In genomic region chr12:27276275-27276674, GRCh38 we compare ENCODE assay signal across 18 cellular contexts. TPM values are rescaled to one million over a fixed set of nuclear protein-coding genes. Genes with fewer than 3 reads are reported as not detected.
A peak's percentile ranks its signal among the peaks of the same experiment; 100 is the strongest.
DNase-seq lines count a peak whose midpoint lies in the region; ATAC-seq, FAIRE-seq and TF ChIP-seq lines count a peak whose summit lies in the region.
"Had no signal": no experiment of that assay in that cellular context is flagged by ENCODE, and none has a peak within 500 bp of the region (broad histone marks: within the 10 kb centered on the region; RNA-seq: fewer than 3 reads in every experiment).

No MANE protein-coding gene starts in this region.

- H3K14ac ChIP-seq in H1 (ENCODE audit: insufficient read length), result no peak overlapping the region

- H3K27ac Mint-ChIP-seq in activated naive CD4-positive, alpha-beta T cell treated with anti-CD3 and anti-CD28 coated beads, Interleukin-2, amount 50 U/mL, for 24 hours, result peak overlapping the region; percentile 59
- no peak overlapping the region for H3K27ac Mint-ChIP-seq in CD14-positive monocyte

- H3K36me3 Mint-ChIP-seq in activated naive CD4-positive, alpha-beta T cell treated with anti-CD3 and anti-CD28 coated beads, Interleukin-2, amount 50 U/mL, for 24 hours, result peaks cover 4% of the 10 kb centered on the region
- peaks cover 12 to 25% of the 10 kb centered on the region in 2 donors for H3K36me3 Mint-ChIP-seq in CD14-positive monocyte

- H3K23ac ChIP-seq in H1 (ENCODE audit: insufficient read length), result no peak overlapping the region

- POLR2A ChIA-PET in H1 (lab: Charles Lee; ENCODE audit: partially characterized antibody), result interaction anchor here (0.6 to 1.4 kb wide), 2 partner anchors 27 to 263 kb away, joined by 3 read pairs; no protein-coding TSS in a partner anchor

- no peak overlapping the region for H2BK12ac ChIP-seq in H1 (ENCODE audit: low read depth, low read length)

- H3K36me3 ChIP-seq in H1 (ENCODE audit: control insufficient read depth in 2 of 4, insufficient read depth in 4 of 4, low read length in 3 of 4), result no peaks in the 10 kb centered on the region
- no peaks in the 10 kb centered on the region for H3K36me3 ChIP-seq in tibial artery

- H3K4ac ChIP-seq in H1 (replicated peaks; ENCODE audit: insufficient read length, low read depth, low read length), result no peak overlapping the region

- intact Hi-C loops in tibial artery (cut with DNase I; ENCODE audit: low total_unique reads), result no loop called here
- intact Hi-C loops in CD14-positive monocyte (cut with micrococcal nuclease), result no loop called here

- no peaks in the 10 kb centered on the region for H4K20me1 ChIP-seq in H1 (replicated peaks in 1 of 2; ENCODE audit: control insufficient read depth in 1 of 2, insufficient read depth in 2 of 2, low read length in 2 of 2)

- no peaks in the 10 kb centered on the region for H3K79me1 ChIP-seq in H1 (ENCODE audit: low read depth, low read length)

- no peak overlapping the region for H2BK20ac ChIP-seq in H1 (ENCODE audit: low read length)

- H3K79me2 ChIP-seq in H1 (ENCODE audit: control insufficient read depth in 1 of 2, insufficient read depth in 2 of 2, low read length in 2 of 2), result peaks cover 0 to 53% of the 10 kb centered on the region in 2 experiments; a peak in 3 of 4 replicates

- H3K4me1 ChIP-seq in H1 (replicated peaks in 1 of 4; ENCODE audit: control insufficient read depth in 3 of 4, insufficient read depth in 4 of 4, low read length in 3 of 4) (peaks cover 0 to 18% (median 10%) of the 10 kb centered on the region in 4 experiments; a peak in 5 of 7 replicates), tibial artery (peaks cover 0 to 97% (median 62%) of the 10 kb centered on the region in 4 donors)

- H3K4me2 ChIP-seq in H1 (ENCODE audit: insufficient read depth in 1 of 2, low read depth in 2 of 2, low read length in 2 of 2), result peak overlapping the region; percentile 1 to 12; a peak in 2 of 4 replicates
- H3K4me2 ChIP-seq: BLaER1 treated with 17β-estradiol and CSF1 and Interleukin-3, amounts not matched to agents 10 nM and 100 nM had no signal

- ATAC-seq in HG02571 (IDR thresholded peaks at IDR 0.05; ENCODE audit: unreplicated experiment), result no peak
- ATAC-seq: PC-3 had no signal

- 14% methylated on average over 3 of the region's 3 CpGs; no CpG with 5 or more reads in 1 of the 2 experiments for WGBS in H1 (ENCODE audit: extremely low coverage in 1 of 2, insufficient coverage in 1 of 2, insufficient read length in 1 of 2, insufficient replicate concordance in 2 of 2, low coverage in 1 of 2, low lambda C conversion rate in 2 of 2, missing lambda C conversion rate in 1 of 2), 2 experiments

- H3K9me3 Mint-ChIP-seq in activated naive CD4-positive, alpha-beta T cell treated with anti-CD3 and anti-CD28 coated beads, Interleukin-2, amount 50 U/mL, for 24 hours, result no peaks in the 10 kb centered on the region
- no peaks in the 10 kb centered on the region for H3K9me3 Mint-ChIP-seq in CD14-positive monocyte
- H3K9me3 Mint-ChIP-seq: HFFc6 had no signal

- DNase-seq in activated naive CD4-positive, alpha-beta T cell (lab: John Stamatoyannopoulos, UW), result no peak
- DNase-seq in H1 (ENCODE audit: low read depth in 1 of 2, low spot score in 2 of 2), result no peak
- DNase-seq in iPS-NIHi11 (ENCODE audit: low spot score), result peak; percentile 28
- no peak for DNase-seq in tibial artery
- no peak for DNase-seq in stimulated activated CD4-positive, alpha-beta T cell treated with anti-CD3 and anti-CD28 coated beads, Interleukin-2, amount 100 ng/mL, for 48 hours
- DNase-seq in CD14-positive monocyte (ENCODE audit: low spot score), result no peak
- DNase-seq: 8988T, DMS 273 treated with DMSO at 0.1 percent for 48 hours, HFFc6, Kasumi-1, NCI-H1417, NCI-H2029 treated with DMSO at 0.1 percent for 48 hours, NCI-H2227 treated with DMSO at 0.1 percent for 48 hours, NCI-H524 treated with DMSO at 0.1 percent for 48 hours, PC-3 had no signal

- no peak overlapping the region for H3K27ac ChIP-seq in H1 (ENCODE audit: low read depth, low read length)
- H3K27ac ChIP-seq in tibial artery, result peak overlapping the region; percentile 66 to 78
- H3K27ac ChIP-seq: BLaER1 treated with 17β-estradiol and CSF1 and Interleukin-3, amounts not matched to agents 10 nM and 100 nM had no signal

- no peak overlapping the region for H3K4me3 Mint-ChIP-seq in activated naive CD4-positive, alpha-beta T cell treated with anti-CD3 and anti-CD28 coated beads, Interleukin-2, amount 50 U/mL, for 24 hours
- H3K4me3 Mint-ChIP-seq in CD14-positive monocyte, result no peak overlapping the region
- H3K4me3 Mint-ChIP-seq: HFFc6 had no signal

- H4K8ac ChIP-seq in H1 (ENCODE audit: extremely low read depth, insufficient read depth, low read length), result no peak overlapping the region

- H3K9ac ChIP-seq in H1 (replicated peaks in 1 of 4; ENCODE audit: extremely low read depth in 1 of 4, low read depth in 3 of 4, low read length in 3 of 4), result no peak overlapping the region
- H3K9ac ChIP-seq: BLaER1 treated with 17β-estradiol and CSF1 and Interleukin-3, amounts not matched to agents 10 nM and 100 nM had no signal

- no peak overlapping the region for H4K5ac ChIP-seq in H1 (ENCODE audit: insufficient read length, low read depth, low read length)

- H2AK5ac ChIP-seq in H1 (ENCODE audit: low read depth, low read length), result no peak overlapping the region

- H3K4me3 ChIP-seq in H1 (ENCODE audit: extremely low read depth in 1 of 4, insufficient read depth in 2 of 4, low read depth in 3 of 4, low read length in 4 of 4) (peak overlapping the region in 1 of 4 experiments; percentile 20; a peak in 1 of 8 replicates), tibial artery (no peak overlapping the region)
- H3K4me3 ChIP-seq: BLaER1 treated with 17β-estradiol and CSF1 and Interleukin-3, amounts not matched to agents 10 nM and 100 nM had no signal

- H3K56ac ChIP-seq in H1 (replicated peaks; ENCODE audit: insufficient read length, low read depth, low read length), result no peak overlapping the region

- TF ChIP-seq EP300 in H1 (IDR thresholded peaks at IDR 0.05; ENCODE audit: borderline replicate concordance in 1 of 2, low read depth in 2 of 2, low read length in 2 of 2), result no peak

- H3K18ac ChIP-seq in H1 (ENCODE audit: extremely low read depth, low read length), result no peak overlapping the region

- H3K27me3 ChIP-seq in H1 (replicated peaks in 1 of 4; ENCODE audit: control insufficient read depth in 3 of 4, extremely low read depth in 1 of 4, insufficient read depth in 3 of 4, low read length in 3 of 4) (no peaks in the 10 kb centered on the region), tibial artery (no peaks in the 10 kb centered on the region)
- H3K27me3 ChIP-seq: BLaER1 treated with 17β-estradiol and CSF1 and Interleukin-3, amounts not matched to agents 10 nM and 100 nM had no signal

- H2BK15ac ChIP-seq in H1 (ENCODE audit: low read length), result no peak overlapping the region

- CTCF ChIA-PET in H1 (lab: Charles Lee; ENCODE audit: partially characterized antibody), result interaction anchor here (1.0 kb wide), 1 partner anchor 30 kb away, joined by 4 read pairs; no protein-coding TSS in a partner anchor

- H3K9me3 ChIP-seq in H1 (ENCODE audit: insufficient read depth in 2 of 2, low read depth in 1 of 2, low read length in 1 of 2) (no peaks in the 10 kb centered on the region), tibial artery (no peaks in the 10 kb centered on the region)
- H3K9me3 ChIP-seq: BLaER1 treated with 17β-estradiol and CSF1 and Interleukin-3, amounts not matched to agents 10 nM and 100 nM had no signal

- no peak for TF ChIP-seq RAD21 in H1 (IDR thresholded peaks at IDR 0.05 in 1 of 2, conservative IDR thresholded peaks at IDR 0.05 in 1 of 2; ENCODE audit: low read depth in 2 of 2, low read length in 2 of 2)

- H2AFZ ChIP-seq in H1 (ENCODE audit: low read length), result no peak overlapping the region

- no peaks in the 10 kb centered on the region for H3K27me3 Mint-ChIP-seq in activated naive CD4-positive, alpha-beta T cell treated with anti-CD3 and anti-CD28 coated beads, Interleukin-2, amount 50 U/mL, for 24 hours
- peaks cover 0 to 3% (median 0%) of the 10 kb centered on the region in 3 donors for H3K27me3 Mint-ChIP-seq in CD14-positive monocyte (ENCODE audit: low read depth in 3 of 3)

- no peak overlapping the region for H2BK5ac ChIP-seq in H1 (ENCODE audit: low read depth, low read length)

- H4K91ac ChIP-seq in H1 (replicated peaks; ENCODE audit: insufficient read length, low read length), result no peak overlapping the region

- TF ChIP-seq CTCF in H1 (IDR thresholded peaks at IDR 0.05; ENCODE audit: control extremely low read depth in 1 of 3, insufficient read depth in 1 of 3, low read depth in 1 of 3, low read length in 3 of 3), result no peak
- TF ChIP-seq CTCF in tibial artery (IDR thresholded peaks at IDR 0.05), result no peak
- no peak for TF ChIP-seq CTCF in CD14-positive monocyte (IDR thresholded peaks at IDR 0.05)

- H2BK120ac ChIP-seq in H1 (replicated peaks; ENCODE audit: low read depth, low read length), result no peak overlapping the region

- H3K4me1 Mint-ChIP-seq in activated naive CD4-positive, alpha-beta T cell treated with anti-CD3 and anti-CD28 coated beads, Interleukin-2, amount 50 U/mL, for 24 hours, result peaks cover 51% of the 10 kb centered on the region
- peaks cover 27% of the 10 kb centered on the region for H3K4me1 Mint-ChIP-seq in CD14-positive monocyte

- no peaks in the 10 kb centered on the region; the same call in 1 of the 2 replicates for H3K23me2 ChIP-seq in H1 (ENCODE audit: low read depth, low read length)

- peak; percentile 63 for FAIRE-seq in H1 (lab: Jason Lieb, UNC)

- TF ChIP-seq POLR2A in H1 (IDR thresholded peaks at IDR 0.05; ENCODE audit: control extremely low read depth in 1 of 2, low read depth in 2 of 2, low read length in 2 of 2), result no peak

RNA-seq across cellular contexts. Expression of gene STK38L, which starts 32.2 kb away (rescaled TPM):
- 63.6 and 68.8 TPM in 2 replicates for total RNA-seq in H1 (2021; fragmentation: NEBNext Ultra II Directional; extraction: Animal tissue kit (Norgen Biotek cat#: 25700))
- 3.7 and 8.1 TPM in 2 replicates for polyA plus RNA-seq in H1 (2011; rRNA removed)
- polyA plus RNA-seq in H1 (2011; cell fraction: cytosol; rRNA removed), result 14.4 TPM
- 4.1 TPM for polyA plus RNA-seq in H1 (2011; cell fraction: nucleus; rRNA removed)
- polyA plus RNA-seq in H1 (2012, experiment 1 of 2), result 20.2 to 40.9 TPM (median 24.5 TPM) in 4 replicates
- polyA plus RNA-seq in H1 (2012, experiment 2 of 2), result 1.2 TPM
- polyA plus RNA-seq in H1 (2013, experiment 1 of 2), result 32.4 TPM
- polyA plus RNA-seq in H1 (2013, experiment 2 of 2), result 33.7 TPM
- 12.6 and 16.4 TPM in 2 replicates for polyA minus RNA-seq in H1 (2011; rRNA and poly(A)+ RNA removed)
- polyA minus RNA-seq in H1 (2011; cell fraction: cytosol; rRNA and poly(A)+ RNA removed), result 15.7 TPM
- 21.0 TPM for polyA minus RNA-seq in H1 (2011; cell fraction: nucleus; rRNA and poly(A)+ RNA removed)
- polyA plus RNA-seq in CD14-positive monocyte, result 10 to 100 TPM; 20.0 to 29.5 TPM

RNA-seq across cellular contexts. Expression of gene BMAL2, which starts 56.4 kb away (rescaled TPM):
- 20.6 and 22.8 TPM in 2 replicates for total RNA-seq in H1 (2021; fragmentation: NEBNext Ultra II Directional; extraction: Animal tissue kit (Norgen Biotek cat#: 25700))
- polyA plus RNA-seq in H1 (2011; rRNA removed), result 1.8 and 3.2 TPM in 2 replicates
- 3.4 TPM for polyA plus RNA-seq in H1 (2011; cell fraction: cytosol; rRNA removed)
- polyA plus RNA-seq in H1 (2011; cell fraction: nucleus; rRNA removed), result 3.8 TPM
- 7.4 to 11.0 TPM (median 9.1 TPM) in 4 replicates for polyA plus RNA-seq in H1 (2012, experiment 1 of 2)
- 0.96 TPM for polyA plus RNA-seq in H1 (2012, experiment 2 of 2)
- polyA plus RNA-seq in H1 (2013, experiment 1 of 2), result 9.2 TPM
- 8.0 TPM for polyA plus RNA-seq in H1 (2013, experiment 2 of 2)
- 9.8 and 13.0 TPM in 2 replicates for polyA minus RNA-seq in H1 (2011; rRNA and poly(A)+ RNA removed)
- polyA minus RNA-seq in H1 (2011; cell fraction: cytosol; rRNA and poly(A)+ RNA removed), result 6.4 TPM
- polyA minus RNA-seq in H1 (2011; cell fraction: nucleus; rRNA and poly(A)+ RNA removed), result 20.3 TPM
- 1 to 10 TPM; 1.8 to 2.1 TPM for polyA plus RNA-seq in CD14-positive monocyte
